In genomic region chr12:120468271-120468845, GRCh38 we compare ENCODE assay signal across 1 cellular context.
TF ChIP-seq lines count a peak whose summit lies in the region.

No MANE protein-coding gene starts in this region.

TF ChIP-seq in HEK293, 187 proteins besides CTCF, POLR2A, EP300 and RAD21 (continued from another document):
- TF ChIP-seq HIC1 (tag by site-specific recombination; IDR thresholded peaks at IDR 0.05) (no peak), ZBTB44 (tag by site-specific recombination; IDR thresholded peaks at IDR 0.05) (no peak), ZNF785 (tag by site-specific recombination; IDR thresholded peaks at IDR 0.05) (no peak), REPIN1 (tag by site-specific recombination; IDR thresholded peaks at IDR 0.05; ENCODE audit: low read depth) (no peak), ZNF560 (tag by site-specific recombination; IDR thresholded peaks at IDR 0.05; ENCODE audit: borderline replicate concordance) (no peak), ZNF747 (tag by site-specific recombination; IDR thresholded peaks at IDR 0.05) (no peak), ZBTB20 (tag by site-specific recombination; IDR thresholded peaks at IDR 0.05) (0 out of 2 replicates have a peak, but pooled peaks have one; percentile 41), ZNF362 (tag by site-specific recombination; IDR thresholded peaks at IDR 0.05) (peak; percentile 69; the same call in 1 of the 2 replicates), SCRT2 (tag by site-specific recombination; IDR thresholded peaks at IDR 0.05) (0 out of 2 replicates have a peak, but pooled peaks have one; percentile 25), ZNF654 (tag by site-specific recombination; IDR thresholded peaks at IDR 0.05; ENCODE audit: low read depth) (no peak), TRIM28 (IDR thresholded peaks at IDR 0.05; ENCODE audit: borderline replicate concordance, low read length) (no peak), GLI2 (tag by site-specific recombination; IDR thresholded peaks at IDR 0.05; ENCODE audit: borderline replicate concordance, low read depth) (no peak), ZNF366 (tag by site-specific recombination; conservative IDR thresholded peaks at IDR 0.05) (0 out of 2 replicates have a peak, but pooled peaks have one; percentile 21), ZNF558 (tag by site-specific recombination; IDR thresholded peaks at IDR 0.05) (no peak), ZNF404 (tag by site-specific recombination; IDR thresholded peaks at IDR 0.05) (no peak), ZNF513 (tag by site-specific recombination; IDR thresholded peaks at IDR 0.05) (no peak), ZNF791 (tag by site-specific recombination; IDR thresholded peaks at IDR 0.05) (no peak), ZNF433 (tag by site-specific recombination; IDR thresholded peaks at IDR 0.05; ENCODE audit: low read depth) (no peak), MEIS1 (CRISPR knock-in tag; IDR thresholded peaks at IDR 0.05; ENCODE audit: borderline replicate concordance) (no peak), ZBTB48 (tag by site-specific recombination; IDR thresholded peaks at IDR 0.05) (no peak), KLF9 (tag by site-specific recombination; IDR thresholded peaks at IDR 0.05; ENCODE audit: low read depth) (no peak), ZNF600 (tag by site-specific recombination; IDR thresholded peaks at IDR 0.05) (peak; percentile 24; the same call in 1 of the 2 replicates), ZNF394 (tag by site-specific recombination; IDR thresholded peaks at IDR 0.05; ENCODE audit: borderline replicate concordance) (peak; percentile 37; the same call in 1 of the 2 replicates), ZNF48 (tag by site-specific recombination; IDR thresholded peaks at IDR 0.05) (no peak), ZNF664 (tag by site-specific recombination; IDR thresholded peaks at IDR 0.05) (no peak), ZNF580 (tag by site-specific recombination; IDR thresholded peaks at IDR 0.05) (peak; percentile 48; the same call in 1 of the 2 replicates), ZFP37 (tag by site-specific recombination; IDR thresholded peaks at IDR 0.05) (no peak), ZSCAN5A (tag by site-specific recombination; IDR thresholded peaks at IDR 0.05) (no peak), ZBTB11 (tag by site-specific recombination; conservative IDR thresholded peaks at IDR 0.05; ENCODE audit: low read depth) (no peak), BCL11A (tag by site-specific recombination; IDR thresholded peaks at IDR 0.05; ENCODE audit: low read depth) (0 out of 2 replicates have a peak, but pooled peaks have one; percentile 27), PRDM10 (tag by site-specific recombination; IDR thresholded peaks at IDR 0.05) (0 out of 2 replicates have a peak, but pooled peaks have one; percentile 9), GLIS1 (tag by site-specific recombination; IDR thresholded peaks at IDR 0.05) (no peak)
